8 cellular contexts compared by ENCODE assay signal in the genomic region with DNA sequence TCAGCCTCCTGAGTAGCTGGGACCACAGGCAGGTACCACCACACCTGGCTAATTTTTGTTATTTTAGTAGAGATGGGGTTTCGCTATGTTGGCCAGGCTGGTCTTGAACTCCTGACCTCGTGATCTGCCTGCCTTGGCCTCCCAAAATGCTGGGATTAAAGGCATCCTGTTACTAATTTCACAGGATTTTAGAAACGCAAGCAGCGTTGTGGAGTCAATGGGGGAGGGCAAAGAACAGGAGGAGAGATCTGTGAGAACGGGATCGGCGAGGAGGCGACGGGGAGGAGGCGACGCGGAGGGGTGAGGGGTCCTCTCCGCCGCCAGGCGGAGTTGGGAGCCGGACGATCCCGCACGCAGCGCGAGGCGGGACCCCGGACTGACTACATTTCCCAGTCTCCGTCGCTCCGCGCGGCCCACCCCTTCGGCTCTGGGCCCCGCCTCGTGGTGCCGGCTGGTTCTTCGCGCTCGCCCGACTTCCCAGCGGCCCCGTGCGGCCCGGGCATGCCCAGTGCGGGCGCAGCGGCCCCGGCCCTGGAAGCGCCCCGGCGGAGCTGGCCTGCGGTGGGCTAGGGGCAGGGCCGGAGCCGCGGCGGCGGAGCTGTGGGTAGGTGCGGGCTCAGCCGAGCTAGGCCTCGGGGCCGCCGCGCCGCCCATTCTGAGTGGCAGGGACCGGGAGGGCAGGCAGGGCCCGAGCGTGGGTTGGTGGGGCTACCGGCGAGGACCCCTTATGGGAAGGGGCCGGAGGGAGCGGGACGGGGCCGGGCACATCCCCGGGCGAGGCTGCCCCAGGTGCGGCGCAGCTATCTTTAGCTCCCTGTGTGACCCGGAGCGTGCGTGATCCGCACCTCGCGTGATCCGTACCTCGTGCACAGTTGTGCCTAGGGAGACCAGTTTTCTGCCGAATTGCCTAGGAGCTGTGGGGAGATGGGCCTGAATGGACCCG. TPM values are rescaled to one million over a fixed set of nuclear protein-coding genes. Genes with fewer than 3 reads are reported as not detected.
DNase-seq lines count a peak whose midpoint lies in the region; ATAC-seq and TF ChIP-seq lines count a peak whose summit lies in the region.

TSS of gene EI24 (plus strand) at position 508 of the 943 bp plus-strand sequence. CDS start 3,051 bp downstream, outside the sequence.

- DNase-seq in NCI-H69 (lab: John Stamatoyannopoulos, UW), result peak; percentile 97
- DNase-seq in activated CD4-positive, alpha-beta T cell treated with anti-CD3 and anti-CD28 coated beads, Interleukin-2, amount 50 U/mL, for 1 hour, result peak; percentile 86
- peak; percentile 90 for DNase-seq in dedifferentiated amniotic fluid mesenchymal stem cell (ENCODE audit: extremely low spot score)
- peak; percentile 92 to 97 for DNase-seq in left lung
- peak; percentile 84 to 85 for DNase-seq in stimulated activated CD4-positive, alpha-beta T cell treated with anti-CD3 and anti-CD28 coated beads, Interleukin-2, amount 100 ng/mL, for 48 hours

- intact Hi-C loops in left lung (cut with DNase I), result no loop called here

- H3K27ac ChIP-seq in C4-2B, result peak within 1 kb of the TSS; percentile 88
- H3K27ac ChIP-seq in left lung, result peak within 1 kb of the TSS; percentile 81 to 84

- peak within 1 kb of the TSS; percentile 71 to 79 for H3K4me3 ChIP-seq in left lung

- peaks cover 13 to 28% of the 10 kb centered on the region in 2 donors for H3K4me1 ChIP-seq in left lung

- no peaks in the 10 kb centered on the region for H3K9me3 ChIP-seq in left lung

- TF ChIP-seq CTCF in C4-2B (conservative IDR thresholded peaks at IDR 0.05) (peak; percentile 83), left lung (IDR thresholded peaks at IDR 0.05) (peak; percentile 63 to 83)

- peaks cover 0 to 17% of the 10 kb centered on the region in 2 donors for H3K36me3 ChIP-seq in left lung

- ATAC-seq in GM19324 (IDR thresholded peaks at IDR 0.05; ENCODE audit: low FRiP score, unreplicated experiment) (peak; percentile 99), HG03469 (IDR thresholded peaks at IDR 0.05; ENCODE audit: unreplicated experiment) (peak; percentile 92), left lung (peak; percentile 99)

- H3K27me3 ChIP-seq in left lung, result no peaks in the 10 kb centered on the region

RNA-seq across cellular contexts. Expression of gene EI24, which starts in this region (rescaled TPM):
- total RNA-seq in left lung, result 10 to 100 TPM; 89.0 to 92.9 TPM

Comparison
In these comparisons a context has a peak if more than half of its experiments do, and no peak if none do; other contexts are left out.
1. Peak in every context shown above with its lines: DNase-seq, ATAC-seq, H3K4me3 ChIP-seq and H3K27ac ChIP-seq.